In genomic region chr1:112070677-112071076, GRCh38 we compare ENCODE assay signal across 1 cellular context.
TF ChIP-seq lines count a peak whose summit lies in the region.

No MANE protein-coding gene starts in this region.

TF ChIP-seq in K562, 482 proteins besides CTCF, POLR2A, EP300 and RAD21 (continued from another document):
- TF ChIP-seq MBD1 (CRISPR knock-in tag; IDR thresholded peaks at IDR 0.05): no peak
